Comparison of ENCODE assay signal across 33 cellular contexts in genomic region chr7:101617451-101618206, GRCh38. TPM values are rescaled to one million over a fixed set of nuclear protein-coding genes. Genes with fewer than 3 reads are reported as not detected.
"Had no signal": no experiment of that assay in that cellular context is flagged by ENCODE, and none has a peak within 500 bp of the region (broad histone marks: within the 10 kb centered on the region; RNA-seq: fewer than 3 reads in every experiment).

No MANE protein-coding gene starts in this region.

- H3K27me3 ChIP-seq: colonic mucosa, upper lobe of left lung had no signal

- H3K36me3 ChIP-seq: colonic mucosa, gastroesophageal sphincter, upper lobe of left lung had no signal

- H3K9me3 ChIP-seq: colonic mucosa, gastroesophageal sphincter, upper lobe of left lung had no signal

- H3K4me1 Mint-ChIP-seq: activated CD4-positive, alpha-beta T cell treated with anti-CD3 and anti-CD28 coated beads, Interleukin-2, amount 10 ng/mL, durations not matched to agents 24 days and 14 days; activated T-helper 17 cell treated with anti-CD3 and anti-CD28 coated beads, Interleukin-2, amount 50 U/mL, for 72 hours; central memory CD8-positive, alpha-beta T cell; immature natural killer cell; naive B cell; stimulated activated memory B cell treated with anti-CD40 and anti-IgM and Interleukin-4, amounts not matched to agents 10 μg/mL and 1 μg/mL and 100 μg/mL, for 72 hours; stimulated activated naive CD8-positive, alpha-beta T cell treated with anti-CD3 and anti-CD28 coated beads, Interleukin-15, amount 100 ng/mL, for 72 hours had no signal

- H3K27ac Mint-ChIP-seq: activated CD4-positive, alpha-beta memory T cell treated with anti-CD3 and anti-CD28 coated beads for 36 hours; activated CD4-positive, alpha-beta T cell treated with anti-CD3 and anti-CD28 coated beads, Interleukin-2, amount 10 ng/mL, durations not matched to agents 24 days and 14 days; activated T-helper 17 cell treated with anti-CD3 and anti-CD28 coated beads, Interleukin-2, amount 50 U/mL, for 72 hours; immature natural killer cell; stimulated activated memory B cell treated with anti-CD40 and anti-IgM and Interleukin-4, amounts not matched to agents 10 μg/mL and 1 μg/mL and 100 μg/mL, for 72 hours had no signal

- H3K27me3 Mint-ChIP-seq: activated CD4-positive, alpha-beta T cell treated with anti-CD3 and anti-CD28 coated beads, Interleukin-2, amount 10 ng/mL, durations not matched to agents 24 days and 14 days had no signal

- H3K36me3 Mint-ChIP-seq: activated CD4-positive, alpha-beta memory T cell treated with anti-CD3 and anti-CD28 coated beads for 36 hours; immature natural killer cell; mesothelial cell of epicardium; naive B cell; stimulated activated memory B cell treated with anti-CD40 and anti-IgM and Interleukin-4, amounts not matched to agents 10 μg/mL and 1 μg/mL and 100 μg/mL, for 72 hours had no signal

- H3K4me3 ChIP-seq: colonic mucosa, dorsolateral prefrontal cortex, gastroesophageal sphincter, upper lobe of left lung had no signal

- H3K27ac ChIP-seq: colonic mucosa, gastroesophageal sphincter, upper lobe of left lung had no signal

- H3K4me3 Mint-ChIP-seq: activated CD4-positive, alpha-beta memory T cell treated with anti-CD3 and anti-CD28 coated beads for 36 hours; activated CD4-positive, alpha-beta T cell treated with anti-CD3 and anti-CD28 coated beads, Interleukin-2, amount 10 ng/mL, durations not matched to agents 24 days and 14 days; activated T-cell treated with anti-CD3 and anti-CD28 coated beads, Interleukin-2, amount 50 U/mL, for 4 hours; activated T-helper 17 cell treated with anti-CD3 and anti-CD28 coated beads, Interleukin-2, amount 50 U/mL, for 72 hours; central memory CD8-positive, alpha-beta T cell; immature natural killer cell; mesothelial cell of epicardium; naive B cell; neural crest cell; stimulated activated memory B cell treated with anti-CD40 and anti-IgM and Interleukin-4, amounts not matched to agents 10 μg/mL and 1 μg/mL and 100 μg/mL, for 72 hours; stimulated activated naive CD8-positive, alpha-beta T cell treated with anti-CD3 and anti-CD28 coated beads, Interleukin-15, amount 100 ng/mL, for 72 hours had no signal

- DNase-seq: activated CD4-positive, alpha-beta memory T cell treated with anti-CD3 and anti-CD28 coated beads for 36 hours; activated CD4-positive, alpha-beta T cell treated with anti-CD3 and anti-CD28 coated beads, Interleukin-2, amount 10 ng/mL, durations not matched to agents 24 days and 14 days; activated CD4-positive, CD25-positive, alpha-beta regulatory T cell treated with anti-CD3 and anti-CD28 coated beads, Interleukin-2, amount 50 U/mL, for 72 hours; activated gamma-delta T cell treated with Interleukin-2 at 50 U/mL for 16 hours; activated naive CD4-positive, alpha-beta T cell treated with anti-CD3 and anti-CD28 coated beads, Interleukin-2, amount 50 U/mL, for 16 hours; activated T-cell treated with anti-CD3 and anti-CD28 coated beads, Interleukin-2, amount 50 U/mL, for 4 hours; colonic mucosa; effector memory CD4-positive, alpha-beta T cell; head of caudate nucleus; hypothalamus; immature natural killer cell; kidney; left colon; naive B cell; occipital lobe; small intestine; stimulated activated CD4-positive, alpha-beta T cell treated with anti-CD3 and anti-CD28 coated beads, Interleukin-1b, Interleukin-23, amount 100 ng/mL, for 48 hours; stimulated activated CD4-positive, alpha-beta T cell treated with anti-CD3 and anti-CD28 coated beads, Interleukin-4, amount 100 ng/mL, for 4 hours; stimulated activated CD8-positive, alpha-beta memory T cell treated with anti-CD3 and anti-CD28 coated beads, Interleukin-4, amount 100 ng/mL, for 48 hours; stimulated activated naive CD8-positive, alpha-beta T cell treated with anti-CD3 and anti-CD28 coated beads, Interleukin-15, amount 100 ng/mL, for 72 hours; T-helper 2 cell had no signal

- H3K9me3 Mint-ChIP-seq: activated CD4-positive, alpha-beta memory T cell treated with anti-CD3 and anti-CD28 coated beads for 36 hours; activated CD4-positive, alpha-beta T cell treated with anti-CD3 and anti-CD28 coated beads, Interleukin-2, amount 10 ng/mL, durations not matched to agents 24 days and 14 days; activated T-cell treated with anti-CD3 and anti-CD28 coated beads, Interleukin-2, amount 50 U/mL, for 4 hours; activated T-helper 17 cell treated with anti-CD3 and anti-CD28 coated beads, Interleukin-2, amount 50 U/mL, for 72 hours; central memory CD8-positive, alpha-beta T cell; immature natural killer cell; mesothelial cell of epicardium; naive B cell; neural crest cell; stimulated activated memory B cell treated with anti-CD40 and anti-IgM and Interleukin-4, amounts not matched to agents 10 μg/mL and 1 μg/mL and 100 μg/mL, for 72 hours; stimulated activated naive CD8-positive, alpha-beta T cell treated with anti-CD3 and anti-CD28 coated beads, Interleukin-15, amount 100 ng/mL, for 72 hours had no signal

- H3K4me1 ChIP-seq: colonic mucosa, gastroesophageal sphincter, upper lobe of left lung had no signal

- FAIRE-seq: bronchial epithelial cell, kidney, small intestine had no signal

- ATAC-seq: activated T-cell treated with anti-CD3 and anti-CD28 coated beads, Interleukin-2, amount 50 U/mL, for 4 hours; activated T-helper 17 cell treated with anti-CD3 and anti-CD28 coated beads, Interleukin-2, amount 50 U/mL, for 72 hours; gastroesophageal sphincter; sciatic nerve; stimulated activated memory B cell treated with anti-CD40 and anti-IgM and Interleukin-4, amounts not matched to agents 10 μg/mL and 1 μg/mL and 100 μg/mL, for 72 hours; stimulated activated naive CD8-positive, alpha-beta T cell treated with anti-CD3 and anti-CD28 coated beads, Interleukin-15, amount 100 ng/mL, for 72 hours had no signal

RNA-seq across cellular contexts. Expression of gene MYL10, which starts 11.5 kb away (rescaled TPM):
- total RNA-seq: activated CD4-positive, alpha-beta memory T cell treated with anti-CD3 and anti-CD28 coated beads for 36 hours; activated CD4-positive, alpha-beta T cell treated with anti-CD3 and anti-CD28 coated beads, Interleukin-2, amount 10 ng/mL, durations not matched to agents 24 days and 14 days; activated T-cell treated with anti-CD3 and anti-CD28 coated beads, Interleukin-2, amount 50 U/mL, for 4 hours; activated T-helper 17 cell treated with anti-CD3 and anti-CD28 coated beads, Interleukin-2, amount 50 U/mL, for 72 hours; bronchial epithelial cell; colonic mucosa; dorsolateral prefrontal cortex; epithelial cell of proximal tubule; gastroesophageal sphincter; kidney; left colon; lower leg skin; mesothelial cell of epicardium; neural crest cell; occipital lobe; sciatic nerve; upper lobe of left lung had no signal
- polyA plus RNA-seq: immature natural killer cell, small intestine had no signal
